In the genomic region with DNA sequence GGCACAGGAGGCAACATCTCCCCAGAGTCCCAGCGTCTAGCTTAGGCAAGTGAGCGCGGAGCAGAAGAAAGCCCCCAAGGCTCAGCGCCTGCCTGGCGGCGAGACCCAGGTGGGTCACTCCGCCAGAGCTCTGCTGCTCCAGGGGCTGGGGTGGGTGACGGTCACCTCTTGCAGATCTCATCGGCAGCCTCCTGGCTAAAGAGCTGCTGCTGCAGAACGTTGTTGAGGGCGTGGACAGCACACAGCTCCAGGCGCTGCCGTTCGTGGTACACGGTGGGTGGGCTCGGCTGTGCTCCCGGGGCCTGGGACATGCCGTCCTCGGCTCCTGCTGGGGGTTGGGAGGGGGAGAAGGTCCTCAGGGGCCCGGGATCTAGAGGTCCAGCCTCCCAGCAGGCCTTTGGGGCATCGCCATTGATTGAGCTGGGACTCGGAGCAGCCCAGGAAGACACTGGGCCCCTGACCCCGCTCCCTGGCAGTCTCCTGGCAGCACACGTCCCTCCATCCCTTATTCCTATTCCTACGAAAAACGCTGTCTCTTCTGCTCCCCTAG, we compare ENCODE assay signal across 8 cellular contexts. TPM values are rescaled to one million over a fixed set of nuclear protein-coding genes. Genes with fewer than 3 reads are reported as not detected.
DNase-seq lines count a peak whose midpoint lies in the region; ATAC-seq, FAIRE-seq and TF ChIP-seq lines count a peak whose summit lies in the region.
"Had no signal": no experiment of that assay in that cellular context is flagged by ENCODE, and none has a peak within 500 bp of the region (broad histone marks: within the 10 kb centered on the region; RNA-seq: fewer than 3 reads in every experiment).

No MANE protein-coding gene starts in this region.

- no peak for FAIRE-seq in kidney (lab: Jason Lieb, UNC)

- TF ChIP-seq EP300 in suprapubic skin (IDR thresholded peaks at IDR 0.05) = no peak

- TF ChIP-seq POLR2A in adrenal gland (IDR thresholded peaks at IDR 0.05) (no peak), suprapubic skin (IDR thresholded peaks at IDR 0.05) (no peak)

- whole genome bisulfite sequencing in adrenal gland, 4 donors = 49 to 96% (median 64%) methylated on average over 8 to 26 of the region's 26 CpGs
- WGBS in suprapubic skin = 60% methylated on average over 13 of the region's 26 CpGs

- TF ChIP-seq CTCF in adrenal gland (IDR thresholded peaks at IDR 0.05) (no peak), kidney (IDR thresholded peaks at IDR 0.05; ENCODE audit: borderline replicate concordance, extremely low read depth, insufficient read depth) (no peak), suprapubic skin (IDR thresholded peaks at IDR 0.05) (no peak), GM10266 (IDR thresholded peaks at IDR 0.05; ENCODE audit: control insufficient read depth, insufficient read depth, low read depth, missing control alignments) (no peak)

- H3K27ac ChIP-seq in HUES6 (ENCODE audit: low read depth, low read length) = no peak overlapping the region
- peak overlapping the region in 2 of 5 donors; percentile 11 to 78 for H3K27ac ChIP-seq in adrenal gland
- H3K27ac ChIP-seq in kidney (ENCODE audit: low read depth in 2 of 2, low read length in 2 of 2) = peak overlapping the region in 1 of 2 donors; percentile 27
- H3K27ac ChIP-seq in suprapubic skin = peak overlapping the region; percentile 67

- H3K27me3 ChIP-seq in HUES6 (ENCODE audit: control insufficient read depth, insufficient read depth, low read length) (peaks cover 18% of the 10 kb centered on the region), adrenal gland (no peaks in the 10 kb centered on the region), suprapubic skin (no peaks in the 10 kb centered on the region)

- H3K9me3 ChIP-seq in HUES6 (ENCODE audit: control insufficient read depth, insufficient read depth, low read depth, low read length) (no peaks in the 10 kb centered on the region), adrenal gland (replicated peaks in 1 of 3) (no peaks in the 10 kb centered on the region), kidney (ENCODE audit: control insufficient read depth in 1 of 2, low read length in 2 of 2) (no peaks in the 10 kb centered on the region), suprapubic skin (no peaks in the 10 kb centered on the region)

- DNase-seq in adrenal gland (peak in 4 of 7 donors; percentile 17 to 68 (median 39)), kidney (peak; percentile 81), suprapubic skin (ENCODE audit: low spot score in 2 of 2) (peak; percentile 69 to 71), NCI-H2081 treated with DMSO at 0.1 percent for 48 hours (lab: John Stamatoyannopoulos, UW) (no peak), GM10266 (ENCODE audit: extremely low spot score) (no peak)

- H3K4me3 ChIP-seq in HUES6 (ENCODE audit: low read depth, low read length) (peak overlapping the region; percentile 63), adrenal gland (peak overlapping the region in 3 of 4 donors; percentile 39 to 69 (median 44)), kidney (ENCODE audit: low read length in 2 of 2) (peak overlapping the region; percentile 75 to 88), suprapubic skin (peak overlapping the region; percentile 64)

- intact Hi-C loops in adrenal gland (cut with DNase I) = no loop called here
- intact Hi-C loops in kidney (cut with DNase I) = no loop called here

- no peak overlapping the region for H3K9ac ChIP-seq in HUES6 (ENCODE audit: low read length)
- peak overlapping the region; percentile 73 to 78 for H3K9ac ChIP-seq in kidney (ENCODE audit: low read length in 2 of 2)

- H3K36me3 ChIP-seq in HUES6 (ENCODE audit: control insufficient read depth, insufficient read depth, low read length) = no peaks in the 10 kb centered on the region
- no peaks in the 10 kb centered on the region for H3K36me3 ChIP-seq in adrenal gland (replicated peaks in 1 of 2)
- H3K36me3 ChIP-seq in kidney (ENCODE audit: control insufficient read depth in 1 of 2, insufficient read depth in 2 of 2, low read length in 2 of 2) = no peaks in the 10 kb centered on the region
- peaks cover 6% of the 10 kb centered on the region for H3K36me3 ChIP-seq in suprapubic skin

- H3K4me1 ChIP-seq in HUES6 (ENCODE audit: control insufficient read depth, insufficient read depth, low read length) (peaks cover 10% of the 10 kb centered on the region; the same call in 1 of the 2 replicates), adrenal gland (replicated peaks in 1 of 2) (peaks cover 8% of the 10 kb centered on the region in 2 donors), kidney (ENCODE audit: control insufficient read depth in 1 of 2, insufficient read depth in 1 of 2, low read depth in 1 of 2, low read length in 2 of 2) (peaks cover 6 to 9% of the 10 kb centered on the region in 2 donors), suprapubic skin (peaks cover 19% of the 10 kb centered on the region)

- ATAC-seq in GM19397 (IDR thresholded peaks at IDR 0.05; ENCODE audit: unreplicated experiment) = no peak

RNA-seq across cellular contexts. Expression of gene JOSD2, which starts 0.8 kb away (rescaled TPM):
- 10 to 100 TPM; 24.5 to 70.9 (median 36.6) TPM for total RNA-seq in adrenal gland
- polyA plus RNA-seq in adrenal gland = 10 to 100 TPM in 2 of 3 donors, 1 to 10 TPM in 1; 1.2 to 66.4 (median 59.9) TPM
- 31.7 TPM for total RNA-seq in kidney
- polyA plus RNA-seq in kidney (ENCODE audit: insufficient read depth, low read depth, low replicate concordance) = 73.7 TPM
- 10 to 100 TPM in 3 of 4 donors, 1 to 10 TPM in 1; 9.3 to 31.7 (median 28.7) TPM for total RNA-seq in suprapubic skin

RNA-seq across cellular contexts. Expression of gene ASPDH, which starts 3.5 kb away (rescaled TPM):
- total RNA-seq in adrenal gland = 1 to 10 TPM in 2 of 8 donors, under 1 TPM in 2, not detected in 4; 0.38 to 2.7 (median 1.2) TPM
- polyA plus RNA-seq in adrenal gland = 10 to 100 TPM in 1 of 3 donors, 1 to 10 TPM in 2; 1.4 to 30.5 (median 5.7) TPM
- not detected for total RNA-seq in kidney
- polyA plus RNA-seq in kidney (ENCODE audit: insufficient read depth, low read depth, low replicate concordance) = 115 TPM
- total RNA-seq in suprapubic skin = not detected
- total RNA-seq: RPMI7951 had no signal

RNA-seq across cellular contexts. Expression of gene GARIN5A, which starts 33.5 kb away (rescaled TPM):
- total RNA-seq in adrenal gland = 10 to 100 TPM in 1 of 8 donors, 1 to 10 TPM in 5, under 1 TPM in 1, not detected in 1; 0.54 to 26.3 (median 2.1) TPM
- 1 to 10 TPM in 2 of 3 donors, under 1 TPM in 1; 0.88 to 2.2 (median 2.0) TPM for polyA plus RNA-seq in adrenal gland
- total RNA-seq in kidney = 2.0 TPM
- 9.0 TPM for polyA plus RNA-seq in kidney (ENCODE audit: insufficient read depth, low read depth, low replicate concordance)
- total RNA-seq in suprapubic skin = 1 to 10 TPM in 3 of 4 donors, not detected in 1; 3.9 to 5.0 (median 4.2) TPM
- total RNA-seq: RPMI7951 had no signal

RNA-seq across cellular contexts. Expression of gene EMC10, which starts 33.9 kb away (rescaled TPM):
- total RNA-seq in adrenal gland (100 to 1,000 TPM; 113 to 216 (median 132) TPM), kidney (184 TPM), suprapubic skin (10 to 100 TPM; 34.9 to 77.2 (median 71.1) TPM)
- polyA plus RNA-seq in adrenal gland (100 to 1,000 TPM in 2 of 3 donors, 10 to 100 TPM in 1; 39.4 to 123 (median 113) TPM), kidney (ENCODE audit: insufficient read depth, low read depth, low replicate concordance) (199 TPM)

RNA-seq across cellular contexts. Expression of gene LRRC4B, which starts 58.0 kb away (rescaled TPM):
- total RNA-seq in adrenal gland (1 to 10 TPM in 4 of 8 donors, under 1 TPM in 4; 0.07 to 8.8 (median 0.73) TPM), kidney (1.2 TPM), suprapubic skin (1 to 10 TPM in 2 of 4 donors, under 1 TPM in 2; 0.24 to 1.0 (median 0.81) TPM)
- polyA plus RNA-seq in adrenal gland (10 to 100 TPM in 1 of 3 donors, 1 to 10 TPM in 1, under 1 TPM in 1; 0.44 to 24.1 (median 4.9) TPM), kidney (ENCODE audit: insufficient read depth, low read depth, low replicate concordance) (2.6 TPM)
- total RNA-seq: RPMI7951 had no signal

Comparison
In these comparisons a context has a peak if more than half of its experiments do, and no peak if none do; other contexts are left out.
1. DNase-seq: peak in adrenal gland (4 of 7), kidney (single experiment) and suprapubic skin (2 of 2); none in NCI-H2081 treated with DMSO at 0.1 percent for 48 hours (single experiment) and GM10266 (single experiment).
2. Peak in every context shown above with its lines, with median percentiles within 50 percentile points of each other: H3K4me3 ChIP-seq.